In genomic region chr2:39845460-39846146, GRCh38 we compare ENCODE assay signal across 20 cellular contexts.
DNase-seq lines count a peak whose midpoint lies in the region; ATAC-seq and TF ChIP-seq lines count a peak whose summit lies in the region.
"Had no signal": no experiment of that assay in that cellular context is flagged by ENCODE, and none has a peak within 500 bp of the region (broad histone marks: within the 10 kb centered on the region; RNA-seq: fewer than 3 reads in every experiment).

No MANE protein-coding gene starts in this region.

- no peak for ATAC-seq in gastrocnemius medialis
- ATAC-seq in naive thymus-derived CD4-positive, alpha-beta T cell: no peak
- ATAC-seq: activated CD8-positive, alpha-beta memory T cell treated with anti-CD3 and anti-CD28 coated beads, Interleukin-2, amount 10 ng/mL, durations not matched to agents 7 days and 5 days; heart right ventricle; natural killer cell had no signal

- H3K4me1 ChIP-seq in GM23248 (ENCODE audit: insufficient read depth) (no peaks in the 10 kb centered on the region), gastrocnemius medialis (no peaks in the 10 kb centered on the region)
- no peaks in the 10 kb centered on the region for H3K4me1 ChIP-seq in naive thymus-derived CD4-positive, alpha-beta T cell (ENCODE audit: control insufficient read depth in 2 of 2, insufficient read depth in 2 of 2, low read length in 2 of 2)
- H3K4me1 ChIP-seq: Caco-2, heart right ventricle, parathyroid adenoma had no signal

- TF ChIP-seq CTCF in epithelial cell of esophagus (IDR thresholded peaks at IDR 0.05; ENCODE audit: insufficient read depth, low read depth, low read length, missing control alignments): no peak
- TF ChIP-seq CTCF in gastrocnemius medialis (IDR thresholded peaks at IDR 0.05 in 4 of 5, conservative IDR thresholded peaks at IDR 0.05 in 1 of 5): no peak

- no peak overlapping the region for H2AFZ ChIP-seq in GM23248
- H2AFZ ChIP-seq: parathyroid adenoma had no signal

- no peaks in the 10 kb centered on the region for H3K4me1 Mint-ChIP-seq in naive thymus-derived CD4-positive, alpha-beta T cell
- H3K4me1 Mint-ChIP-seq: activated CD8-positive, alpha-beta memory T cell treated with anti-CD3 and anti-CD28 coated beads, Interleukin-2, amount 10 ng/mL, durations not matched to agents 7 days and 5 days had no signal

- H3K27me3 ChIP-seq in GM23248 (replicated peaks; ENCODE audit: insufficient read depth) (no peaks in the 10 kb centered on the region), gastrocnemius medialis (no peaks in the 10 kb centered on the region)
- no peaks in the 10 kb centered on the region for H3K27me3 ChIP-seq in naive thymus-derived CD4-positive, alpha-beta T cell (ENCODE audit: control insufficient read depth in 2 of 2, insufficient read depth in 2 of 2, low read length in 2 of 2)
- H3K27me3 ChIP-seq: heart right ventricle had no signal

- no peak overlapping the region for H3K27ac Mint-ChIP-seq in naive thymus-derived CD4-positive, alpha-beta T cell
- H3K27ac Mint-ChIP-seq: activated CD8-positive, alpha-beta memory T cell treated with anti-CD3 and anti-CD28 coated beads, Interleukin-2, amount 10 ng/mL, durations not matched to agents 7 days and 5 days; activated T-helper 2 cell treated with anti-CD3 and anti-CD28 coated beads, Interferon-gamma antibody, Interleukin-2, Interleukin-4, amounts not matched to agents 10 μg/mL and 5 μg/mL and 100 μg/mL, durations not matched to agents 14 hours and 24 hours and 36 hours; natural killer cell had no signal

- H4K20me1 ChIP-seq in GM23248 (ENCODE audit: insufficient read depth): no peaks in the 10 kb centered on the region

- DNase-seq in GM23248 (peak; percentile 44), NCI-H226 (peak; percentile 34), epithelial cell of esophagus (ENCODE audit: low read depth) (peak; percentile 99), renal cortical epithelial cell (ENCODE audit: low read depth) (peak; percentile 73), gastrocnemius medialis (no peak), NCI-H146 (lab: John Stamatoyannopoulos, UW) (no peak)
- no peak for DNase-seq in naive thymus-derived CD4-positive, alpha-beta T cell
- DNase-seq: activated CD4-positive, alpha-beta T cell treated with anti-CD3 and anti-CD28 coated beads for 1 hour; activated CD8-positive, alpha-beta memory T cell treated with anti-CD3 and anti-CD28 coated beads, Interleukin-2, amount 10 ng/mL, durations not matched to agents 7 days and 5 days; Caco-2; central memory CD4-positive, alpha-beta T cell; GF-D8; heart right ventricle; mesenchymal stem cell; natural killer cell; NCI-H510A treated with DMSO at 0.1 percent for 48 hours; SK-N-SH; stimulated activated CD4-positive, alpha-beta T cell treated with anti-CD3 and anti-CD28 coated beads, Interleukin-2, amount 100 ng/mL, for 48 hours had no signal

- no peaks in the 10 kb centered on the region for H3K9me2 ChIP-seq in GM23248 (ENCODE audit: insufficient read depth)
- H3K9me2 ChIP-seq: SK-N-SH had no signal

- TF ChIP-seq POLR2A in gastrocnemius medialis (IDR thresholded peaks at IDR 0.05): no peak

- CTCF ChIA-PET in naive thymus-derived CD4-positive, alpha-beta T cell (lab: Charles Lee): no interaction called here

- H3K36me3 Mint-ChIP-seq in naive thymus-derived CD4-positive, alpha-beta T cell: no peaks in the 10 kb centered on the region
- H3K36me3 Mint-ChIP-seq: activated CD8-positive, alpha-beta memory T cell treated with anti-CD3 and anti-CD28 coated beads, Interleukin-2, amount 10 ng/mL, durations not matched to agents 7 days and 5 days; natural killer cell had no signal

- H3K4me3 Mint-ChIP-seq in naive thymus-derived CD4-positive, alpha-beta T cell: no peak overlapping the region
- H3K4me3 Mint-ChIP-seq: activated CD8-positive, alpha-beta memory T cell treated with anti-CD3 and anti-CD28 coated beads, Interleukin-2, amount 10 ng/mL, durations not matched to agents 7 days and 5 days; natural killer cell had no signal

- H3K9ac ChIP-seq in GM23248: no peak overlapping the region
- H3K9ac ChIP-seq: parathyroid adenoma, SK-N-SH had no signal

- POLR2A ChIA-PET in naive thymus-derived CD4-positive, alpha-beta T cell (lab: Charles Lee): no interaction called here

- 52 to 55% methylated on average over 6 of the region's 6 CpGs for WGBS in GM23248 (ENCODE audit: low coverage in 1 of 2, low lambda C conversion rate in 2 of 2, missing lambda C conversion rate in 2 of 2), 2 experiments

- peaks cover 0 to under 1% (median 0%) of the 10 kb centered on the region in 11 donors for H3K9me3 Mint-ChIP-seq in naive thymus-derived CD4-positive, alpha-beta T cell
- H3K9me3 Mint-ChIP-seq: activated T-helper 2 cell treated with anti-CD3 and anti-CD28 coated beads, Interferon-gamma antibody, Interleukin-2, Interleukin-4, amounts not matched to agents 10 μg/mL and 5 μg/mL and 100 μg/mL, durations not matched to agents 14 hours and 24 hours and 36 hours; natural killer cell had no signal

- in situ Hi-C loops in GM23248 (cut with MboI) (no loop called here), gastrocnemius medialis (cut with MboI; ENCODE audit: low sequenced_read_pairs in 4 of 4) (no loop called here)

- no peaks in the 10 kb centered on the region for H3K36me3 ChIP-seq in GM23248 (ENCODE audit: low read depth)
- no peaks in the 10 kb centered on the region for H3K36me3 ChIP-seq in gastrocnemius medialis
- H3K36me3 ChIP-seq in naive thymus-derived CD4-positive, alpha-beta T cell (ENCODE audit: control insufficient read depth in 2 of 3, insufficient read depth in 3 of 3, low read length in 3 of 3): no peaks in the 10 kb centered on the region
- H3K36me3 ChIP-seq: heart right ventricle had no signal

- H3K79me2 ChIP-seq in GM23248 (ENCODE audit: insufficient read depth): no peaks in the 10 kb centered on the region
- H3K79me2 ChIP-seq: parathyroid adenoma had no signal

- intact Hi-C loops in gastrocnemius medialis (cut with DNase I; ENCODE audit: low total_unique reads): no loop called here
- intact Hi-C loops in naive thymus-derived CD4-positive, alpha-beta T cell (cut with micrococcal nuclease): no loop called here

- H3K27ac ChIP-seq in GM23248 (no peak overlapping the region), gastrocnemius medialis (no peak overlapping the region)
- no peak overlapping the region for H3K27ac ChIP-seq in naive thymus-derived CD4-positive, alpha-beta T cell (ENCODE audit: low read depth, low read length)
- H3K27ac ChIP-seq: heart right ventricle, parathyroid adenoma had no signal

- no peaks in the 10 kb centered on the region for H3K9me3 ChIP-seq in GM23248 (ENCODE audit: low read depth)
- H3K9me3 ChIP-seq in gastrocnemius medialis: no peaks in the 10 kb centered on the region
- H3K9me3 ChIP-seq in naive thymus-derived CD4-positive, alpha-beta T cell (ENCODE audit: control insufficient read depth in 2 of 3, low read length in 3 of 3): no peaks in the 10 kb centered on the region
- H3K9me3 ChIP-seq: Caco-2, SK-N-SH had no signal

- peaks cover 3 to 24% (median 14%) of the 10 kb centered on the region in 5 donors for H3K27me3 Mint-ChIP-seq in naive thymus-derived CD4-positive, alpha-beta T cell

- H3K4me3 ChIP-seq in GM23248 (no peak overlapping the region), epithelial cell of esophagus (ENCODE audit: low read length) (no peak overlapping the region), gastrocnemius medialis (no peak overlapping the region)
- no peak overlapping the region for H3K4me3 ChIP-seq in naive thymus-derived CD4-positive, alpha-beta T cell (ENCODE audit: low read length)
- H3K4me3 ChIP-seq: heart right ventricle had no signal

- H3K4me2 ChIP-seq in GM23248 (ENCODE audit: unreplicated experiment): no peak overlapping the region
- H3K4me2 ChIP-seq: SK-N-SH had no signal

- H3F3A ChIP-seq in GM23248 (ENCODE audit: insufficient read depth): no peaks in the 10 kb centered on the region

Comparison
In these comparisons a context has a peak if more than half of its experiments do, and no peak if none do; other contexts are left out.
1. DNase-seq: peak in GM23248 (single experiment), NCI-H226 (single experiment), epithelial cell of esophagus (single experiment) and renal cortical epithelial cell (single experiment); none in gastrocnemius medialis (0 of 2), naive thymus-derived CD4-positive, alpha-beta T cell (0 of 9) and NCI-H146 (single experiment).